ENCODE assay signal across 12 cellular contexts in genomic region chr15:31332681-31333071, GRCh38. TPM values are rescaled to one million over a fixed set of nuclear protein-coding genes. Genes with fewer than 3 reads are reported as not detected.
DNase-seq lines count a peak whose midpoint lies in the region; ATAC-seq and TF ChIP-seq lines count a peak whose summit lies in the region.
"Had no signal": no experiment of that assay in that cellular context is flagged by ENCODE, and none has a peak within 500 bp of the region (broad histone marks: within the 10 kb centered on the region; RNA-seq: fewer than 3 reads in every experiment).

No MANE protein-coding gene starts in this region.

- no peak for TF ChIP-seq CTCF in RWPE1 (conservative IDR thresholded peaks at IDR 0.05; ENCODE audit: low read depth)
- TF ChIP-seq CTCF in esophagus muscularis mucosa (IDR thresholded peaks at IDR 0.05) = no peak
- no peak for TF ChIP-seq CTCF in right lobe of liver (IDR thresholded peaks at IDR 0.05)

- H3K4me3 ChIP-seq in esophagus muscularis mucosa (no peak overlapping the region), right lobe of liver (no peak overlapping the region)

- POLR2A ChIA-PET in RWPE1 (lab: Yijun Ruan, JAX; ENCODE audit: low non-redundant PET) = no interaction called here

- H3K4me1 Mint-ChIP-seq in T-helper 2 cell treated with Interferon-gamma antibody and Interleukin-4, amounts not matched to agents 5 μg/mL and 100 μg/mL, for 36 hours (ENCODE audit: low read depth) = peaks cover 74% of the 10 kb centered on the region
- H3K4me1 Mint-ChIP-seq in stimulated activated memory B cell treated with anti-CD40 and anti-IgM and Interleukin-4, amounts not matched to agents 10 μg/mL and 1 μg/mL and 100 μg/mL, for 72 hours = peaks cover 79% of the 10 kb centered on the region

- intact Hi-C loops in esophagus muscularis mucosa (cut with DNase I) = no loop called here
- intact Hi-C loops in right lobe of liver (cut with DNase I) = no loop called here

- no peaks in the 10 kb centered on the region for H3K9me3 Mint-ChIP-seq in T-helper 2 cell treated with Interferon-gamma antibody and Interleukin-4, amounts not matched to agents 5 μg/mL and 100 μg/mL, for 36 hours
- H3K9me3 Mint-ChIP-seq in stimulated activated memory B cell treated with anti-CD40 and anti-IgM and Interleukin-4, amounts not matched to agents 10 μg/mL and 1 μg/mL and 100 μg/mL, for 72 hours = no peaks in the 10 kb centered on the region

- H3K4me1 ChIP-seq in esophagus muscularis mucosa (peaks cover 90 to 95% (median 92%) of the 10 kb centered on the region in 4 donors), right lobe of liver (peaks cover 0 to 78% (median 37%) of the 10 kb centered on the region in 4 donors)

- no peak for DNase-seq in T-helper 2 cell treated with Interferon-gamma antibody and Interleukin-4, amounts not matched to agents 5 μg/mL and 100 μg/mL, for 36 hours (ENCODE audit: low spot score)
- DNase-seq in T-helper 2 cell (no peak), RWPE1 (ENCODE audit: low spot score) (no peak), esophagus muscularis mucosa (ENCODE audit: extremely low spot score) (no peak), right lobe of liver (no peak)
- DNase-seq: 8988T; activated CD4-positive, alpha-beta T cell treated with anti-CD3 and anti-CD28 coated beads, Interleukin-2, amount 50 U/mL, for 1 hour; NCI-H1092 treated with DMSO at 0.1 percent for 48 hours; NCI-H526 had no signal

- CTCF ChIA-PET in RWPE1 (lab: Yijun Ruan, JAX) = interaction anchor here (0.6 to 1.1 kb wide), 2 partner anchors 138 to 156 kb away, joined by 3 to 6 read pairs; no protein-coding TSS in a partner anchor

- H3K27me3 Mint-ChIP-seq in T-helper 2 cell treated with Interferon-gamma antibody and Interleukin-4, amounts not matched to agents 5 μg/mL and 100 μg/mL, for 36 hours (ENCODE audit: low read depth) = no peaks in the 10 kb centered on the region
- no peaks in the 10 kb centered on the region for H3K27me3 Mint-ChIP-seq in stimulated activated memory B cell treated with anti-CD40 and anti-IgM and Interleukin-4, amounts not matched to agents 10 μg/mL and 1 μg/mL and 100 μg/mL, for 72 hours

- peak overlapping the region; percentile 64 for H3K27ac Mint-ChIP-seq in T-helper 2 cell treated with Interferon-gamma antibody and Interleukin-4, amounts not matched to agents 5 μg/mL and 100 μg/mL, for 36 hours
- peak overlapping the region; percentile 48 for H3K27ac Mint-ChIP-seq in stimulated activated memory B cell treated with anti-CD40 and anti-IgM and Interleukin-4, amounts not matched to agents 10 μg/mL and 1 μg/mL and 100 μg/mL, for 72 hours

- no peak for TF ChIP-seq POLR2A in esophagus muscularis mucosa (IDR thresholded peaks at IDR 0.05; ENCODE audit: low read depth)
- no peak for TF ChIP-seq POLR2A in right lobe of liver (IDR thresholded peaks at IDR 0.05)

- no peaks in the 10 kb centered on the region for H3K36me3 ChIP-seq in esophagus muscularis mucosa
- H3K36me3 ChIP-seq in right lobe of liver = no peaks in the 10 kb centered on the region

- TF ChIP-seq EP300 in esophagus muscularis mucosa (IDR thresholded peaks at IDR 0.05) = no peak

- no peak for ATAC-seq in stimulated activated memory B cell treated with anti-CD40 and anti-IgM and Interleukin-4, amounts not matched to agents 10 μg/mL and 1 μg/mL and 100 μg/mL, for 72 hours
- no peak for ATAC-seq in right lobe of liver
- no peak for ATAC-seq in GM18870 (IDR thresholded peaks at IDR 0.05; ENCODE audit: unreplicated experiment)
- ATAC-seq in HG03097 (IDR thresholded peaks at IDR 0.05; ENCODE audit: low FRiP score, unreplicated experiment) = no peak

- H3K27me3 ChIP-seq in esophagus muscularis mucosa = no peaks in the 10 kb centered on the region
- no peaks in the 10 kb centered on the region for H3K27me3 ChIP-seq in right lobe of liver

- H3K9me3 ChIP-seq in esophagus muscularis mucosa (no peaks in the 10 kb centered on the region), right lobe of liver (no peaks in the 10 kb centered on the region)

- H3K36me3 Mint-ChIP-seq in T-helper 2 cell treated with Interferon-gamma antibody and Interleukin-4, amounts not matched to agents 5 μg/mL and 100 μg/mL, for 36 hours (ENCODE audit: low read depth) = peaks cover 56% of the 10 kb centered on the region
- H3K36me3 Mint-ChIP-seq in stimulated activated memory B cell treated with anti-CD40 and anti-IgM and Interleukin-4, amounts not matched to agents 10 μg/mL and 1 μg/mL and 100 μg/mL, for 72 hours = peaks cover 24% of the 10 kb centered on the region

- peak overlapping the region; percentile 99 for H3K4me3 Mint-ChIP-seq in T-helper 2 cell treated with Interferon-gamma antibody and Interleukin-4, amounts not matched to agents 5 μg/mL and 100 μg/mL, for 36 hours
- H3K4me3 Mint-ChIP-seq in stimulated activated memory B cell treated with anti-CD40 and anti-IgM and Interleukin-4, amounts not matched to agents 10 μg/mL and 1 μg/mL and 100 μg/mL, for 72 hours = no peak overlapping the region

- 95% methylated on average over 1 of the region's 1 CpG for WGBS in esophagus muscularis mucosa
- WGBS in right lobe of liver (ENCODE audit: insufficient coverage, low coverage, low lambda C conversion rate, missing lambda C conversion rate) = 75% methylated on average over 1 of the region's 1 CpG

- peak overlapping the region; percentile 49 for H3K27ac ChIP-seq in RWPE1
- H3K27ac ChIP-seq in esophagus muscularis mucosa (replicated peaks in 1 of 4) = peak overlapping the region in 3 of 4 donors; percentile 4 to 99 (median 44)
- peak overlapping the region in 1 of 3 donors; percentile 18 for H3K27ac ChIP-seq in right lobe of liver

RNA-seq across cellular contexts. Expression of gene KLF13, which starts 6.0 kb away (rescaled TPM):
- total RNA-seq in esophagus muscularis mucosa = 100 to 1,000 TPM in 1 of 4 donors, 10 to 100 TPM in 3; 57.3 to 109 (median 74.2) TPM
- total RNA-seq in right lobe of liver = 10 to 100 TPM; 22.7 to 66.2 (median 28.5) TPM
